Comparison of ENCODE assay signal across 11 cellular contexts in genomic region chr1:110155878-110156522, GRCh38. TPM values are rescaled to one million over a fixed set of nuclear protein-coding genes. Genes with fewer than 3 reads are reported as not detected.
DNase-seq lines count a peak whose midpoint lies in the region; ATAC-seq, FAIRE-seq and TF ChIP-seq lines count a peak whose summit lies in the region.
"Had no signal": no experiment of that assay in that cellular context is flagged by ENCODE, and none has a peak within 500 bp of the region (broad histone marks: within the 10 kb centered on the region; RNA-seq: fewer than 3 reads in every experiment).

No MANE protein-coding gene starts in this region.

- no peak for TF ChIP-seq CTCF in epithelial cell of esophagus (IDR thresholded peaks at IDR 0.05; ENCODE audit: insufficient read depth, low read depth, low read length, missing control alignments)
- no peak for TF ChIP-seq CTCF in pancreas (IDR thresholded peaks at IDR 0.05)

- intact Hi-C loops in activated CD4-positive, alpha-beta T cell treated with anti-CD3 and anti-CD28 coated beads, Interleukin-2, amount 10 ng/mL, durations not matched to agents 24 days and 14 days (cut with micrococcal nuclease), result no loop called here
- intact Hi-C loops in pancreas (cut with DNase I), result no loop called here

- peaks cover 0 to 13% (median under 1%) of the 10 kb centered on the region in 4 donors for H3K27me3 ChIP-seq in pancreas

- 13 to 15% methylated on average over 7 of the region's 7 CpGs for WGBS in pancreas, 2 donors

- no peaks in the 10 kb centered on the region for H3K9me3 ChIP-seq in pancreas

- peak in 4 of 6 experiments; percentile 6 to 37 (median 21) for DNase-seq in stimulated activated naive CD4-positive, alpha-beta T cell (lab: John Stamatoyannopoulos, UW)
- no peak for DNase-seq in stimulated activated naive CD4-positive, alpha-beta T cell treated with Interleukin-2 at 50 U/mL for 16 hours (lab: John Stamatoyannopoulos, UW)
- DNase-seq in activated CD4-positive, alpha-beta T cell treated with anti-CD3 and anti-CD28 coated beads, Interleukin-2, amount 10 ng/mL, durations not matched to agents 24 days and 14 days, result peak; percentile 88
- DNase-seq in epithelial cell of esophagus (ENCODE audit: low read depth), result peak; percentile 71
- peak; percentile 36 to 91 (median 70) for DNase-seq in pancreas

- peaks cover 0 to 2% (median 0%) of the 10 kb centered on the region in 3 donors for H3K4me1 ChIP-seq in pancreas

- H3K4me3 Mint-ChIP-seq in activated CD4-positive, alpha-beta T cell treated with anti-CD3 and anti-CD28 coated beads, Interleukin-2, amount 10 ng/mL, durations not matched to agents 24 days and 14 days, result no peak overlapping the region

- no peak overlapping the region for H3K27ac Mint-ChIP-seq in activated CD4-positive, alpha-beta T cell treated with anti-CD3 and anti-CD28 coated beads, Interleukin-2, amount 10 ng/mL, durations not matched to agents 24 days and 14 days

- ATAC-seq in pancreas, result peak; percentile 67 to 96 (median 82)
- no peak for ATAC-seq in GM18858 (IDR thresholded peaks at IDR 0.05; ENCODE audit: unreplicated experiment)
- ATAC-seq in HG03025 (IDR thresholded peaks at IDR 0.05; ENCODE audit: low FRiP score, unreplicated experiment), result no peak
- no peak for ATAC-seq in GM21723 (IDR thresholded peaks at IDR 0.05; ENCODE audit: unreplicated experiment)

- no peaks in the 10 kb centered on the region for H3K36me3 Mint-ChIP-seq in activated CD4-positive, alpha-beta T cell treated with anti-CD3 and anti-CD28 coated beads, Interleukin-2, amount 10 ng/mL, durations not matched to agents 24 days and 14 days (ENCODE audit: low read depth)

- H3K4me1 Mint-ChIP-seq in activated CD4-positive, alpha-beta T cell treated with anti-CD3 and anti-CD28 coated beads, Interleukin-2, amount 10 ng/mL, durations not matched to agents 24 days and 14 days, result no peaks in the 10 kb centered on the region

- H3K27me3 Mint-ChIP-seq in activated CD4-positive, alpha-beta T cell treated with anti-CD3 and anti-CD28 coated beads, Interleukin-2, amount 10 ng/mL, durations not matched to agents 24 days and 14 days, result peaks cover 33% of the 10 kb centered on the region

- no peak for FAIRE-seq in pancreas (lab: Jason Lieb, UNC)
- FAIRE-seq: TTC549 had no signal

- H3K27ac ChIP-seq in pancreas, result no peak overlapping the region
- H3K27ac ChIP-seq: C4-2B had no signal

- no peaks in the 10 kb centered on the region for H3K9me3 Mint-ChIP-seq in activated CD4-positive, alpha-beta T cell treated with anti-CD3 and anti-CD28 coated beads, Interleukin-2, amount 10 ng/mL, durations not matched to agents 24 days and 14 days

- no peaks in the 10 kb centered on the region for H3K36me3 ChIP-seq in pancreas

- no peak overlapping the region for H3K4me3 ChIP-seq in epithelial cell of esophagus (ENCODE audit: low read length)
- no peak overlapping the region for H3K4me3 ChIP-seq in pancreas

RNA-seq across cellular contexts. Expression of gene SLC6A17, which starts 5.7 kb away (rescaled TPM):
- 0.05 TPM in 1 of 2 replicates, not detected in the other for total RNA-seq in activated CD4-positive, alpha-beta T cell treated with anti-CD3 and anti-CD28 coated beads, Interleukin-2, amount 10 ng/mL, durations not matched to agents 24 days and 14 days
- 1 to 10 TPM in 2 of 6 donors, under 1 TPM in 4; 0.31 to 2.4 (median 0.67) TPM for total RNA-seq in pancreas
- 1 to 10 TPM; 2.1 to 7.1 TPM for polyA plus RNA-seq in pancreas

RNA-seq across cellular contexts. Expression of gene UBL4B, which starts 43.8 kb away (rescaled TPM):
- not detected in 2 replicates for total RNA-seq in activated CD4-positive, alpha-beta T cell treated with anti-CD3 and anti-CD28 coated beads, Interleukin-2, amount 10 ng/mL, durations not matched to agents 24 days and 14 days
- total RNA-seq in pancreas, result not detected
- polyA plus RNA-seq in pancreas, result not detected
- total RNA-seq: skeletal muscle tissue had no signal

RNA-seq across cellular contexts. Expression of gene KCNC4, which starts 54.1 kb away (rescaled TPM):
- total RNA-seq in activated CD4-positive, alpha-beta T cell treated with anti-CD3 and anti-CD28 coated beads, Interleukin-2, amount 10 ng/mL, durations not matched to agents 24 days and 14 days, result 19.5 and 20.0 TPM in 2 replicates
- total RNA-seq in pancreas, result 10 to 100 TPM in 3 of 6 donors, 1 to 10 TPM in 3; 7.8 to 18.6 (median 10.5) TPM
- 1 to 10 TPM; 5.4 to 5.8 TPM for polyA plus RNA-seq in pancreas

Comparison
In these comparisons a context has a peak if more than half of its experiments do, and no peak if none do; other contexts are left out.
1. ATAC-seq: peak in pancreas (4 of 4); none in GM18858 (single experiment), HG03025 (single experiment) and GM21723 (single experiment).